In the genomic region with DNA sequence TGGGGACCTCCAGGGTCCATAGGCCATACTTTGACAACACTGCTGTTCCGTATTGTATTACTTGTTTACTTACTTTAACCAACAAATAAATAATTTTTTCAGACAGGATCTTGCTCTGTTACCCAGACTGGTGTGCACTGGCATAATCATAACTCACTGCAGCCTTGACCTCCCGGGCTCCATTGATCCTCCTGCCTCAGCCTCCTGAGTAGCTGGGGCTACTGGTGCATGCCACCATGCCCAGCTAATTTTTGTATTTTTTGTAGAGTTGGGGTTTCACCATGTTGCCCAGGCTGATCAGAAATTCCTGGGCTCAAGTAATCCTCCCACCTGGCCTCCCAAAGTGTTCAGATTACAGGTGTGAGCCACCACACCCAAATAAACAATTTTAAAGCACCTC, we compare ENCODE assay signal across 28 cellular contexts.
"Had no signal": no experiment of that assay in that cellular context is flagged by ENCODE, and none has a peak within 500 bp of the region (broad histone marks: within the 10 kb centered on the region; RNA-seq: fewer than 3 reads in every experiment).

No MANE protein-coding gene starts in this region.

- FAIRE-seq: urothelium cell line had no signal

- H3K9me3 ChIP-seq: suprapubic skin, testis, thoracic aorta, thyroid gland, vagina had no signal

- ATAC-seq: stimulated activated effector memory CD8-positive, alpha-beta T cell treated with anti-CD3 and anti-CD28 coated beads, Interleukin-12 subunit alpha, Interleukin-12 subunit beta, amount 100 ng/mL, for 72 hours; stimulated activated memory B cell treated with anti-CD40 and anti-IgM and Interleukin-4, amounts not matched to agents 10 μg/mL and 1 μg/mL and 100 μg/mL, for 72 hours; stimulated activated naive CD8-positive, alpha-beta T cell treated with anti-CD3 and anti-CD28 coated beads, Interleukin-15, amount 100 ng/mL, for 72 hours; stimulated activated naive CD8-positive, alpha-beta T cell treated with anti-CD3 and anti-CD28 coated beads, Interleukin-15, Interleukin-2, amounts not matched to agents 100 U/mL and 50 U/mL, for 24 hours; upper lobe of right lung had no signal

- H3K4me3 Mint-ChIP-seq: stimulated activated effector memory CD8-positive, alpha-beta T cell treated with anti-CD3 and anti-CD28 coated beads, Interleukin-12 subunit alpha, Interleukin-12 subunit beta, amount 100 ng/mL, for 72 hours; stimulated activated memory B cell treated with anti-CD40 and anti-IgM and Interleukin-4, amounts not matched to agents 10 μg/mL and 1 μg/mL and 100 μg/mL, for 72 hours; stimulated activated naive B cell treated with anti-CD40 and anti-IgM and Interleukin-4, amounts not matched to agents 10 μg/mL and 1 μg/mL and 100 μg/mL, for 72 hours; stimulated activated naive CD8-positive, alpha-beta T cell treated with anti-CD3 and anti-CD28 coated beads, Interleukin-15, amount 100 ng/mL, for 72 hours; stimulated activated naive CD8-positive, alpha-beta T cell treated with anti-CD3 and anti-CD28 coated beads, Interleukin-15, Interleukin-2, amounts not matched to agents 100 ng/mL and 50 ng/mL, for 24 hours; type B pancreatic cell had no signal

- H3K36me3 ChIP-seq: stomach, suprapubic skin, thoracic aorta, thyroid gland, tibial artery, tibial nerve, transverse colon, upper lobe of left lung, upper lobe of right lung, uterus, vagina had no signal

- H3K36me3 Mint-ChIP-seq: stimulated activated effector memory CD8-positive, alpha-beta T cell treated with anti-CD3 and anti-CD28 coated beads, Interleukin-12 subunit alpha, Interleukin-12 subunit beta, amount 100 ng/mL, for 72 hours; stimulated activated memory B cell treated with anti-CD40 and anti-IgM and Interleukin-4, amounts not matched to agents 10 μg/mL and 1 μg/mL and 100 μg/mL, for 72 hours; stimulated activated naive B cell treated with anti-CD40 and anti-IgM and Interleukin-4, amounts not matched to agents 10 μg/mL and 1 μg/mL and 100 μg/mL, for 72 hours; type B pancreatic cell had no signal

- H3K27me3 Mint-ChIP-seq: stimulated activated memory B cell treated with anti-CD40 and anti-IgM and Interleukin-4, amounts not matched to agents 10 μg/mL and 1 μg/mL and 100 μg/mL, for 72 hours; type B pancreatic cell had no signal

- DNase-seq: stimulated activated CD4-positive, alpha-beta T cell treated with anti-CD3 and anti-CD28 coated beads, Interleukin-2, amount 100 ng/mL, for 48 hours; stimulated activated CD4-positive, alpha-beta T cell treated with anti-CD3 and anti-CD28 coated beads, Interleukin-4, amount 100 ng/mL, for 1 hour; stimulated activated CD4-positive, alpha-beta T cell treated with anti-CD3 and anti-CD28 coated beads, Interleukin-4, amount 100 ng/mL, for 24 hours; stimulated activated CD4-positive, alpha-beta T cell treated with anti-CD3 and anti-CD28 coated beads, Interleukin-4, amount 100 ng/mL, for 4 hours; stimulated activated CD8-positive, alpha-beta memory T cell treated with anti-CD3 and anti-CD28 coated beads, Interleukin-4, amount 100 ng/mL, for 48 hours; stimulated activated naive B cell treated with anti-CD40 and anti-IgM and Interleukin-4, amounts not matched to agents 10 μg/mL and 1 μg/mL and 100 μg/mL, for 72 hours; stimulated activated naive CD4-positive, alpha-beta T cell; stimulated activated naive CD4-positive, alpha-beta T cell treated with Interleukin-2 at 50 U/mL for 16 hours; stimulated activated naive CD8-positive, alpha-beta T cell treated with anti-CD3 and anti-CD28 coated beads, Interleukin-15, amount 100 ng/mL, for 72 hours; stimulated activated naive CD8-positive, alpha-beta T cell treated with anti-CD3 and anti-CD28 coated beads, Interleukin-15, Interleukin-2, amounts not matched to agents 100 U/mL and 50 U/mL, for 24 hours; stomach; substantia nigra; testis; thyroid gland; tibial artery; transverse colon; upper lobe of left lung; upper lobe of right lung; uterus had no signal

- H3K4me1 ChIP-seq: stomach, thyroid gland, tibial nerve, transverse colon, upper lobe of left lung, upper lobe of right lung, uterus, vagina had no signal

- H3K27me3 ChIP-seq: stomach, suprapubic skin, testis, thyroid gland, tibial artery, tibial nerve, transverse colon, upper lobe of left lung, upper lobe of right lung, uterus, vagina had no signal

- H3K4me3 ChIP-seq: stomach, suprapubic skin, testis, thoracic aorta, thyroid gland, tibial artery, tibial nerve, transverse colon, upper lobe of left lung, upper lobe of right lung, uterus, vagina had no signal

- H3K27ac Mint-ChIP-seq: stimulated activated effector memory CD8-positive, alpha-beta T cell treated with anti-CD3 and anti-CD28 coated beads, Interleukin-12 subunit alpha, Interleukin-12 subunit beta, amount 100 ng/mL, for 72 hours; stimulated activated memory B cell treated with anti-CD40 and anti-IgM and Interleukin-4, amounts not matched to agents 10 μg/mL and 1 μg/mL and 100 μg/mL, for 72 hours; stimulated activated naive B cell treated with anti-CD40 and anti-IgM and Interleukin-4, amounts not matched to agents 10 μg/mL and 1 μg/mL and 100 μg/mL, for 72 hours; stimulated activated naive CD8-positive, alpha-beta T cell treated with anti-CD3 and anti-CD28 coated beads, Interleukin-15, amount 100 ng/mL, for 72 hours; stimulated activated naive CD8-positive, alpha-beta T cell treated with anti-CD3 and anti-CD28 coated beads, Interleukin-15, Interleukin-2, amounts not matched to agents 100 ng/mL and 50 ng/mL, for 24 hours; type B pancreatic cell had no signal

- H3K27ac ChIP-seq: stomach, suprapubic skin, thoracic aorta, thyroid gland, tibial artery, tibial nerve, transverse colon, upper lobe of left lung, upper lobe of right lung, uterus, vagina had no signal
